In genomic region chr16:7405166-7405565, GRCh38 we compare ENCODE assay signal across 8 cellular contexts.
A peak's percentile ranks its signal among the peaks of the same experiment; 100 is the strongest.
DNase-seq lines count a peak whose midpoint lies in the region; ATAC-seq, FAIRE-seq and TF ChIP-seq lines count a peak whose summit lies in the region.

No MANE protein-coding gene starts in this region.

- H3K36me3 Mint-ChIP-seq in GM23338 (ENCODE audit: low read depth): no peaks in the 10 kb centered on the region

- H3K4me3 ChIP-seq in GM23338 (no peak overlapping the region), pancreas (no peak overlapping the region), BE2C (ENCODE audit: low read depth, low read length) (no peak overlapping the region)

- H3F3A ChIP-seq in GM23338 (replicated peaks; ENCODE audit: low read depth): no peaks in the 10 kb centered on the region

- no peaks in the 10 kb centered on the region for H3K9me3 ChIP-seq in pancreas
- H3K9me3 ChIP-seq in BE2C: no peaks in the 10 kb centered on the region

- no peaks in the 10 kb centered on the region for H3K9me2 ChIP-seq in GM23338 (ENCODE audit: insufficient read depth)

- H3K27ac ChIP-seq in GM23338 (ENCODE audit: low read depth) (no peak overlapping the region), pancreas (no peak overlapping the region)

- ATAC-seq in GM23338 (peak; percentile 93), pancreas (peak in 3 of 4 donors; percentile 84 to 89 (median 86)), HG03354 (IDR thresholded peaks at IDR 0.05; ENCODE audit: poor library complexity, severe bottlenecking, unreplicated experiment) (no peak)

- H3K4me3 Mint-ChIP-seq in GM23338: no peak overlapping the region

- DNase-seq in GM23338 (ENCODE audit: low spot score): peak; percentile 45
- DNase-seq in NCI-H748 (lab: John Stamatoyannopoulos, UW; ENCODE audit: unreplicated experiment): peak; percentile 93
- DNase-seq in head of caudate nucleus: peak in 41 of 42 donors; percentile 44 to 92 (median 72)
- DNase-seq in pancreas: peak; percentile 20 to 54 (median 32)
- no peak for DNase-seq in GM12892 (ENCODE audit: insufficient read length)
- DNase-seq in BE2C: no peak
- no peak for DNase-seq in stimulated activated CD4-positive, alpha-beta T cell treated with anti-CD3 and anti-CD28 coated beads, Interleukin-12 subunit alpha, Interleukin-12 subunit beta, amount 100 ng/mL, for 4 hours

- H3K27me3 ChIP-seq in GM23338 (ENCODE audit: insufficient read depth) (no peaks in the 10 kb centered on the region), pancreas (peaks cover 0 to 10% (median 0%) of the 10 kb centered on the region in 4 donors), BE2C (no peaks in the 10 kb centered on the region)

- H2AFZ ChIP-seq in GM23338: no peak overlapping the region

- no peak overlapping the region for H3K4me2 ChIP-seq in GM23338

- peaks cover 9% of the 10 kb centered on the region; the same call in 2 of the 3 replicates for H3K4me1 Mint-ChIP-seq in GM23338

- H3K36me3 ChIP-seq in GM23338 (ENCODE audit: insufficient read depth): no peaks in the 10 kb centered on the region; the same call in 1 of the 2 replicates
- no peaks in the 10 kb centered on the region for H3K36me3 ChIP-seq in pancreas
- no peaks in the 10 kb centered on the region for H3K36me3 ChIP-seq in BE2C

- H3K9me3 Mint-ChIP-seq in GM23338: peaks cover 5% of the 10 kb centered on the region; the same call in 2 of the 3 replicates

- no peaks in the 10 kb centered on the region for H4K20me1 ChIP-seq in GM23338 (replicated peaks; ENCODE audit: insufficient read depth)

- no peak for TF ChIP-seq POLR2A in GM12892 (IDR thresholded peaks at IDR 0.05; ENCODE audit: low read depth, low read length)

- no peaks in the 10 kb centered on the region for H3K27me3 Mint-ChIP-seq in GM23338 (ENCODE audit: insufficient read depth, low read depth, poor library complexity)

- WGBS in pancreas, 2 donors: 14 to 17% methylated on average over 16 of the region's 16 CpGs

- FAIRE-seq in pancreas (lab: Jason Lieb, UNC) (no peak), GM12892 (lab: Jason Lieb, UNC) (no peak)

- H3K4me1 ChIP-seq in GM23338 (ENCODE audit: insufficient read depth) (no peaks in the 10 kb centered on the region), pancreas (no peaks in the 10 kb centered on the region), BE2C (no peaks in the 10 kb centered on the region)

- H3K79me2 ChIP-seq in GM23338 (replicated peaks; ENCODE audit: insufficient read depth): no peaks in the 10 kb centered on the region

- intact Hi-C loops in head of caudate nucleus (cut with DNase I): no loop called here
- intact Hi-C loops in pancreas (cut with DNase I): no loop called here

- TF ChIP-seq CTCF in GM23338 (conservative IDR thresholded peaks at IDR 0.05; ENCODE audit: low read depth in 2 of 2): peak; percentile 26 to 52; a peak in 3 of 4 replicates
- no peak for TF ChIP-seq CTCF in pancreas (IDR thresholded peaks at IDR 0.05)
- no peak for TF ChIP-seq CTCF in BE2C (IDR thresholded peaks at IDR 0.05; ENCODE audit: low read depth, low read length)

- no peak overlapping the region for H3K27ac Mint-ChIP-seq in GM23338

TF ChIP-seq in GM23338, 12 proteins besides CTCF, POLR2A, EP300 and RAD21 (continues in another document):
- TF ChIP-seq EZH2phosphoT487 (IDR thresholded peaks at IDR 0.05; ENCODE audit: unreplicated experiment) (no peak), REST (IDR thresholded peaks at IDR 0.05; ENCODE audit: unreplicated experiment) (no peak), CREB1 (CRISPR knock-in tag; IDR thresholded peaks at IDR 0.05; ENCODE audit: low read depth) (no peak), ZNF331 (CRISPR knock-in tag; IDR thresholded peaks at IDR 0.05; ENCODE audit: low read depth) (no peak), ETS1 (IDR thresholded peaks at IDR 0.05) (no peak), POLR2AphosphoS5 (IDR thresholded peaks at IDR 0.05; ENCODE audit: low read depth) (no peak), ZNF114 (CRISPR knock-in tag; IDR thresholded peaks at IDR 0.05) (no peak), NANOG (IDR thresholded peaks at IDR 0.05; ENCODE audit: borderline replicate concordance) (no peak)

Comparison
In these comparisons a context has a peak if more than half of its experiments do, and no peak if none do; other contexts are left out.
1. DNase-seq: peak in GM23338 (single experiment), NCI-H748 (single experiment), head of caudate nucleus (41 of 42) and pancreas (6 of 6); none in GM12892 (single experiment), BE2C (single experiment) and stimulated activated CD4-positive, alpha-beta T cell treated with anti-CD3 and anti-CD28 coated beads, Interleukin-12 subunit alpha, Interleukin-12 subunit beta, amount 100 ng/mL, for 4 hours (single experiment).
2. CTCF ChIP-seq: peak in GM23338 (2 of 2); none in pancreas (0 of 4) and BE2C (single experiment).